ENCODE assay signal across 29 cellular contexts in the genomic region with DNA sequence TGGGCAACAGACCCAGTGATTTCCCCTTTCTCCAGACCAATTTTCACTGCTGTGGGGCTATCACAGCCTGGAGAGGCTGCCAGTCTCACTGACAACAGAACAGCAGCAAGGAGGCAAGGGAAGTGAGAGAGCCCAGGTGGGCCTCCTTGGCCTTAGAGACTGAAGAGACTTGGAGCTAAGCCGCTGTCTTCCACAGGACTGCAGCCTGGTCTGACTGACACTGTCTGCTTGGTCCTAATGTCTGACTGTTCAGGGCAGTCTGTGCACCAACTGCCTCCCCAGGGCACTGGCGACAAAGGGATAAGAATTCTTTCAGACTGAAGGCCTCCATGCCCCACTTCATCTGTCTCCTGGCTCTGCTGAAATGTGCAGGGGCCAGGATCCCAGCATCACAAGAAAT. TPM values are rescaled to one million over a fixed set of nuclear protein-coding genes. Genes with fewer than 3 reads are reported as not detected.
DNase-seq lines count a peak whose midpoint lies in the region; ATAC-seq, FAIRE-seq and TF ChIP-seq lines count a peak whose summit lies in the region.
"Had no signal": no experiment of that assay in that cellular context is flagged by ENCODE, and none has a peak within 500 bp of the region (broad histone marks: within the 10 kb centered on the region; RNA-seq: fewer than 3 reads in every experiment).

No MANE protein-coding gene starts in this region.

- DNase-seq in NCI-H524 (lab: John Stamatoyannopoulos, UW) (peak; percentile 60 to 64), NCI-H524 treated with DMSO at 0.1 percent for 48 hours (lab: John Stamatoyannopoulos, UW) (no peak), cerebellum (ENCODE audit: low spot score) (peak; percentile 55), neural progenitor cell (ENCODE audit: low spot score) (peak; percentile 19), pancreas (no peak), AG08395 (ENCODE audit: low spot score) (no peak), NCI-H526 treated with DMSO at 0.1 percent for 48 hours (lab: John Stamatoyannopoulos, UW) (no peak)
- no peak for DNase-seq in activated effector memory CD4-positive, alpha-beta T cell treated with Interleukin-2 at 50 U/mL for 16 hours
- DNase-seq: CD4-positive, alpha-beta T cell; GDM1; H9; HFFc6; NCI-H1048; NCI-H1694 treated with DMSO at 0.1 percent for 48 hours; NCI-H2081; NCI-H2227 treated with DMSO at 0.1 percent for 48 hours; NCI-H510A; NCI-H774; PC-9; SJCRH30 had no signal

- no peaks in the 10 kb centered on the region for H3K9me3 Mint-ChIP-seq in neural progenitor cell
- H3K9me3 Mint-ChIP-seq: CD4-positive, alpha-beta T cell; GM23338; H9; HFFc6; IgD-negative memory B cell had no signal

- H3K27ac ChIP-seq in neural progenitor cell (no peak overlapping the region), pancreas (no peak overlapping the region)
- H3K27ac ChIP-seq: 22Rv1; BLaER1 treated with 17β-estradiol and CSF1 and Interleukin-3, amounts not matched to agents 10 nM and 100 nM; HL-60; KMS-11; PC-9; SJCRH30 had no signal

- H3K27me3 ChIP-seq in neural progenitor cell (no peaks in the 10 kb centered on the region), pancreas (no peaks in the 10 kb centered on the region)
- H3K27me3 ChIP-seq: BLaER1 treated with 17β-estradiol and CSF1 and Interleukin-3, amounts not matched to agents 10 nM and 100 nM; SJCRH30 had no signal

- no peak overlapping the region for H3K9ac ChIP-seq in neural progenitor cell
- H3K9ac ChIP-seq: BLaER1 treated with 17β-estradiol and CSF1 and Interleukin-3, amounts not matched to agents 10 nM and 100 nM; KMS-11 had no signal

- H3K4me3 Mint-ChIP-seq in neural progenitor cell: no peak overlapping the region
- H3K4me3 Mint-ChIP-seq: CD4-positive, alpha-beta T cell; GM23338; H9; HFFc6; IgD-negative memory B cell had no signal

- TF ChIP-seq CTCF in neural progenitor cell (IDR thresholded peaks at IDR 0.05) (no peak), pancreas (IDR thresholded peaks at IDR 0.05) (no peak)

- intact Hi-C loops in pancreas (cut with DNase I): no loop called here

- peaks cover 8% of the 10 kb centered on the region for H3K79me2 ChIP-seq in neural progenitor cell (ENCODE audit: low read depth)

- ATAC-seq in pancreas: no peak
- ATAC-seq: GM12878, GM23338, Right ventricle myocardium inferior, SK-N-SH treated with all-trans-retinoic acid at 6 μM for 48 hours had no signal

- H4K20me1 ChIP-seq in neural progenitor cell (ENCODE audit: low read depth): peaks cover 18% of the 10 kb centered on the region

- peaks cover 2% of the 10 kb centered on the region for H3K36me3 Mint-ChIP-seq in neural progenitor cell

- no peak overlapping the region for H3K27ac Mint-ChIP-seq in neural progenitor cell
- H3K27ac Mint-ChIP-seq: CD4-positive, alpha-beta T cell; GM23338; HFFc6 had no signal

- H3K4me2 ChIP-seq in neural progenitor cell: peak overlapping the region; percentile 54
- H3K4me2 ChIP-seq: BLaER1 treated with 17β-estradiol and CSF1 and Interleukin-3, amounts not matched to agents 10 nM and 100 nM; GM23338; KMS-11; PC-9 had no signal

- no peaks in the 10 kb centered on the region for H3F3A ChIP-seq in neural progenitor cell (ENCODE audit: low read depth)

- H3K4me3 ChIP-seq in neural progenitor cell (no peak overlapping the region), pancreas (no peak overlapping the region)
- H3K4me3 ChIP-seq: BLaER1 treated with 17β-estradiol and CSF1 and Interleukin-3, amounts not matched to agents 10 nM and 100 nM; GM12878; GM23338; PC-9; SJCRH30 had no signal

- H3K36me3 ChIP-seq in neural progenitor cell: no peaks in the 10 kb centered on the region
- no peaks in the 10 kb centered on the region for H3K36me3 ChIP-seq in pancreas
- H3K36me3 ChIP-seq: SJCRH30 had no signal

- no peak overlapping the region for H2AFZ ChIP-seq in neural progenitor cell (replicated peaks)
- H2AFZ ChIP-seq: GM23338, PC-9 had no signal

- H3K4me1 Mint-ChIP-seq in neural progenitor cell: peaks cover 11% of the 10 kb centered on the region

- peaks cover 27% of the 10 kb centered on the region for H3K4me1 ChIP-seq in neural progenitor cell
- peaks cover 0 to 3% (median 0%) of the 10 kb centered on the region in 3 donors for H3K4me1 ChIP-seq in pancreas
- H3K4me1 ChIP-seq: BLaER1 treated with 17β-estradiol and CSF1 and Interleukin-3, amounts not matched to agents 10 nM and 100 nM had no signal

- FAIRE-seq in pancreas (lab: Jason Lieb, UNC): no peak
- FAIRE-seq: GM12878 had no signal

- H3K9me3 ChIP-seq in neural progenitor cell (ENCODE audit: low read depth) (no peaks in the 10 kb centered on the region), pancreas (no peaks in the 10 kb centered on the region)
- H3K9me3 ChIP-seq: BLaER1 treated with 17β-estradiol and CSF1 and Interleukin-3, amounts not matched to agents 10 nM and 100 nM; SJCRH30 had no signal

- H3K27me3 Mint-ChIP-seq in neural progenitor cell (ENCODE audit: insufficient read depth, low read depth): no peaks in the 10 kb centered on the region
- H3K27me3 Mint-ChIP-seq: CD4-positive, alpha-beta T cell; IgD-negative memory B cell had no signal

- 94 to 95% methylated on average over 2 of the region's 2 CpGs for WGBS in pancreas, 2 donors

RNA-seq across cellular contexts. Expression of gene POMGNT2, which starts 11.5 kb away (rescaled TPM):
- total RNA-seq in cerebellum (16.2 TPM), neural progenitor cell (ENCODE audit: low replicate concordance) (13.2 and 28.8 TPM in 2 replicates), pancreas (1 to 10 TPM; 6.0 to 9.9 (median 7.8) TPM)
- polyA plus RNA-seq in pancreas: 10 to 100 TPM in 1 of 2 donors, 1 to 10 TPM in 1; 4.4 to 13.5 TPM

Comparison
In these comparisons a context has a peak if more than half of its experiments do, and no peak if none do; other contexts are left out.
1. DNase-seq: peak in NCI-H524 (2 of 2), cerebellum (single experiment) and neural progenitor cell (single experiment); none in NCI-H524 treated with DMSO at 0.1 percent for 48 hours (single experiment), activated effector memory CD4-positive, alpha-beta T cell treated with Interleukin-2 at 50 U/mL for 16 hours (single experiment), pancreas (0 of 6), AG08395 (single experiment) and NCI-H526 treated with DMSO at 0.1 percent for 48 hours (single experiment).